In the genomic region with DNA sequence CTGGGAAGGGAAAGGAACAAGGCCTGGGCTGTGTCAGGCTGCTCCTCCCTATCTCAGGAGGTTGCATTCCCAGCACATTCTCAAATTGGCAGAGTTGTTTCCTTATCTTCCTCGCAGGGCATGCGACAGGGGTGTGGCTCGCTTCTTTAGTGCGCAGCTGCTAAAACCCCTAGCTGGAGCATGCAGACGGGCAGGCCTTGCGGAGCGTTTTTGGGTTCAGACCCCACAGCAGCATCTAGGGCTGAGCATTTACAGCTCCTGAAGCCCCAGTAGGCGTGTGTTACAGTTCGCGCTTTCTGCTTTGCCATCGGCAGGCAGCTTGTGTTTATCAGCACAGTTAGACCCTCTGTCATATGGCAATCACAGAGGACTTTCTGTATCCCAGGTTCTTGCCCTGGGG, we compare ENCODE assay signal across 30 cellular contexts.
"Had no signal": no experiment of that assay in that cellular context is flagged by ENCODE, and none has a peak within 500 bp of the region (broad histone marks: within the 10 kb centered on the region; RNA-seq: fewer than 3 reads in every experiment).

No MANE protein-coding gene starts in this region.

- H3K9me3 ChIP-seq: MG63, SK-N-SH had no signal

- H3K36me3 ChIP-seq: MG63, SJSA1 had no signal

- H3K9ac ChIP-seq: SK-N-SH had no signal

- DNase-seq: Kasumi-1, KG1, MG63, NCI-H1048, NCI-H1092 treated with DMSO at 0.1 percent for 48 hours, NCI-H1105 treated with DMSO at 0.1 percent for 48 hours, NCI-H1417, NCI-H1436, NCI-H146, NCI-H1694, NCI-H187, NCI-H1930, NCI-H2029 treated with DMSO at 0.1 percent for 48 hours, NCI-H2081 treated with DMSO at 0.1 percent for 48 hours, NCI-H2107, NCI-H2171, NCI-H226, NCI-H446 treated with DMSO at 0.1 percent for 48 hours, NCI-H510A, NCI-H524, NCI-H526, NCI-H69, NCI-H748 treated with DMSO at 0.1 percent for 48 hours, NCI-H82, PC-9, Right ventricle myocardium superior, SHP77 treated with DMSO at 0.1 percent for 48 hours, SK-N-SH, SW 1271 had no signal

- H3K4me3 ChIP-seq: MG63, PC-9, SJSA1 had no signal

- H2AFZ ChIP-seq: PC-9 had no signal

- H3K27me3 ChIP-seq: MG63, SJSA1 had no signal

- H3K27ac ChIP-seq: PC-9, SJSA1 had no signal

- H3K4me1 ChIP-seq: SJSA1 had no signal

- H3K4me2 ChIP-seq: PC-9, SK-N-SH had no signal
